Comparison of ENCODE assay signal across 17 cellular contexts in the genomic region with DNA sequence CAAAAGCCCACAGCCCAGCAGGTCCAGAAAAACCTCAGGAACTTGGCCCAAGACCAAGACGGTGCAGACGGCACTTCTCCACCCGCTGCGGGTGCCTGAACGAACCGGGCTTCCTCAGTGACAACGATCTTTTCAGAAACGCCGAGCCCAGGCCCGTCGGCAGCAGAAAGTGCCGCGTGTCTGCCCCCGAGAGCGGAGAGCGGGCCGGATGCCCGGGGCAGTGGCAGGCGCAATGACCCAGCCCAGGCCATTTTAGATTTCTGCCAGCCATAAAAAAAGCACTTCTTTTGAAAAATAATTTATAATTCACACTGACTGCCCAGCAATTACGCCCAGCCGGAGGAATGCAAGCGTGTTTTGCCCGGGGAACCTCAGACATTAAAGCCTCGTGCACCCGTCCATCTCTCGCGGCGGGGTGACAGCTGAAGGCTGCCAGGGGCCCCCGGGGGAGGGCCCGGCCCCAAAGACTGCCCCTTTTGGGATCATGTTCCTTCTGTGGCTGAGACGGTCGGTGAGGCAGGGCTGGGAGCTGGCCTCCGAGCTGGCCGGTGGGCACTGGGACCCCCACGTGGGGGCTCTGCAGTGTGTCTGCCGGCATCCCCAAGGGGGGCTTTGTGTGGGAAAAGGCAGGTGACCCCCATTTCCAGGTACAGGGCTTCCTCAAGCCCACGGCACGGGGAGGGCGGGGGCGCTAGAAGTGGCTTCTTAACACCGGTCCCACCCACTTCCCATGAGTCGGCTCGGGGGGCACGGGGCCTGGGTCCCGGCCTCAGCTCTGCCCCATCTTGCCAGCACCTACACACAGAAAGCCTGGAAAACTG.
A peak's percentile ranks its signal among the peaks of the same experiment; 100 is the strongest.
DNase-seq lines count a peak whose midpoint lies in the region; ATAC-seq, FAIRE-seq and TF ChIP-seq lines count a peak whose summit lies in the region.
"Had no signal": no experiment of that assay in that cellular context is flagged by ENCODE, and none has a peak within 500 bp of the region (broad histone marks: within the 10 kb centered on the region; RNA-seq: fewer than 3 reads in every experiment).

No MANE protein-coding gene starts in this region.

- H3K36me3 ChIP-seq in tibial artery (peaks cover 0 to 6% (median 3%) of the 10 kb centered on the region in 3 donors), small intestine (ENCODE audit: control insufficient read depth in 2 of 2, insufficient read depth in 2 of 2, low read length in 2 of 2) (no peaks in the 10 kb centered on the region)
- H3K36me3 ChIP-seq: ovary, thyroid gland had no signal

- intact Hi-C loops in tibial artery (cut with DNase I; ENCODE audit: low total_unique reads), result no loop called here

- H3K4me3 ChIP-seq in tibial artery (peak overlapping the region; percentile 1 to 39), small intestine (ENCODE audit: low read depth in 1 of 2, low read length in 2 of 2) (no peak overlapping the region)
- H3K4me3 ChIP-seq: ovary, SK-N-MC, thyroid gland had no signal

- peak overlapping the region; percentile 20 for H3K4me3 Mint-ChIP-seq in activated naive CD8-positive, alpha-beta T cell
- no peak overlapping the region for H3K4me3 Mint-ChIP-seq in activated naive CD8-positive, alpha-beta T cell treated with anti-CD3 and anti-CD28 coated beads, Interleukin-2, amount 50 U/mL, for 24 hours
- H3K4me3 Mint-ChIP-seq in mesothelial cell of epicardium, result no peak overlapping the region
- H3K4me3 Mint-ChIP-seq: activated T-helper 1 cell treated with anti-CD3 and anti-CD28 coated beads, Interleukin-12 subunit alpha, Interleukin-12 subunit beta, Interleukin-2, Interleukin-4 antibody, amounts not matched to agents 30 ng/mL and 10 ng/mL and 1 ng/mL, durations not matched to agents 14 hours and 24 hours and 36 hours; CD4-positive, alpha-beta memory T cell had no signal

- ATAC-seq in activated naive CD8-positive, alpha-beta T cell treated with anti-CD3 and anti-CD28 coated beads, Interleukin-2, amount 50 U/mL, for 24 hours, result no peak
- ATAC-seq in HG03460 (IDR thresholded peaks at IDR 0.05; ENCODE audit: unreplicated experiment) (no peak), HG03280 (IDR thresholded peaks at IDR 0.05; ENCODE audit: unreplicated experiment) (no peak)

- no peak overlapping the region for H3K27ac Mint-ChIP-seq in activated naive CD8-positive, alpha-beta T cell
- no peak overlapping the region for H3K27ac Mint-ChIP-seq in activated naive CD8-positive, alpha-beta T cell treated with anti-CD3 and anti-CD28 coated beads, Interleukin-2, amount 50 U/mL, for 24 hours
- H3K27ac Mint-ChIP-seq in mesothelial cell of epicardium, result peak overlapping the region; percentile 96
- H3K27ac Mint-ChIP-seq: activated T-helper 1 cell treated with anti-CD3 and anti-CD28 coated beads, Interleukin-12 subunit alpha, Interleukin-12 subunit beta, Interleukin-2, Interleukin-4 antibody, amounts not matched to agents 30 ng/mL and 10 ng/mL and 1 ng/mL, durations not matched to agents 14 hours and 24 hours and 36 hours; CD4-positive, alpha-beta memory T cell had no signal

- 72 to 90% (median 84%) methylated on average over 45 of the region's 45 CpGs for WGBS in small intestine, 3 donors

- TF ChIP-seq CTCF in mesothelial cell of epicardium (IDR thresholded peaks at IDR 0.05; ENCODE audit: unreplicated experiment) (no peak), tibial artery (IDR thresholded peaks at IDR 0.05) (no peak)

- peaks cover 18% of the 10 kb centered on the region for H3K36me3 Mint-ChIP-seq in activated naive CD8-positive, alpha-beta T cell
- peaks cover 48% of the 10 kb centered on the region for H3K36me3 Mint-ChIP-seq in activated naive CD8-positive, alpha-beta T cell treated with anti-CD3 and anti-CD28 coated beads, Interleukin-2, amount 50 U/mL, for 24 hours (ENCODE audit: low read depth)
- H3K36me3 Mint-ChIP-seq in mesothelial cell of epicardium, result peaks cover 30% of the 10 kb centered on the region

- peak overlapping the region; percentile 71 to 76 for H3K27ac ChIP-seq in tibial artery
- no peak overlapping the region for H3K27ac ChIP-seq in small intestine (ENCODE audit: low read depth in 1 of 2, low read length in 1 of 2)
- H3K27ac ChIP-seq: ovary, SK-N-MC, thyroid gland had no signal

- H3K9me3 ChIP-seq in tibial artery, result no peaks in the 10 kb centered on the region
- no peaks in the 10 kb centered on the region for H3K9me3 ChIP-seq in small intestine (ENCODE audit: control insufficient read depth, low read depth)
- H3K9me3 ChIP-seq: ovary, thyroid gland had no signal

- no peak for FAIRE-seq in small intestine (lab: Jason Lieb, UNC)

- peaks cover 7% of the 10 kb centered on the region for H3K9me3 Mint-ChIP-seq in activated naive CD8-positive, alpha-beta T cell (ENCODE audit: low read depth)
- H3K9me3 Mint-ChIP-seq in activated naive CD8-positive, alpha-beta T cell treated with anti-CD3 and anti-CD28 coated beads, Interleukin-2, amount 50 U/mL, for 24 hours, result peaks cover 19% of the 10 kb centered on the region
- peaks cover 16% of the 10 kb centered on the region for H3K9me3 Mint-ChIP-seq in mesothelial cell of epicardium

- H3K4me1 Mint-ChIP-seq in activated naive CD8-positive, alpha-beta T cell (ENCODE audit: low read depth), result peaks cover 44% of the 10 kb centered on the region
- H3K4me1 Mint-ChIP-seq in activated naive CD8-positive, alpha-beta T cell treated with anti-CD3 and anti-CD28 coated beads, Interleukin-2, amount 50 U/mL, for 24 hours, result peaks cover 46% of the 10 kb centered on the region
- peaks cover 38% of the 10 kb centered on the region for H3K4me1 Mint-ChIP-seq in mesothelial cell of epicardium

- no peak for DNase-seq in activated naive CD8-positive, alpha-beta T cell treated with anti-CD3 and anti-CD28 coated beads, Interleukin-2, amount 50 U/mL, for 24 hours
- peak; percentile 33 for DNase-seq in cerebellar cortex (ENCODE audit: low spot score)
- peak in 1 of 2 experiments; percentile 69 for DNase-seq in mesothelial cell of epicardium (ENCODE audit: low spot score in 2 of 2, unreplicated experiment in 2 of 2)
- DNase-seq in tibial artery, result no peak
- DNase-seq in small intestine, result no peak
- DNase-seq: activated CD4-positive, alpha-beta T cell treated with anti-CD3 and anti-CD28 coated beads, Interleukin-2, amount 50 U/mL, for 48 hours; CD4-positive, alpha-beta memory T cell; mesendoderm; MV-4-11; ovary; stimulated activated CD4-positive, alpha-beta T cell treated with anti-CD3 and anti-CD28 coated beads, Interleukin-1b, Interleukin-23, amount 100 ng/mL, for 48 hours; thyroid gland had no signal

- no peaks in the 10 kb centered on the region for H3K27me3 ChIP-seq in tibial artery
- H3K27me3 ChIP-seq in small intestine (ENCODE audit: control insufficient read depth in 2 of 2, insufficient read depth in 2 of 2, low read length in 2 of 2), result no peaks in the 10 kb centered on the region
- H3K27me3 ChIP-seq: ovary, thyroid gland had no signal

- peaks cover 10 to 63% (median 55%) of the 10 kb centered on the region in 4 donors for H3K4me1 ChIP-seq in tibial artery
- H3K4me1 ChIP-seq in small intestine (ENCODE audit: control insufficient read depth in 2 of 2, insufficient read depth in 1 of 2, low read depth in 1 of 2, low read length in 1 of 2), result no peaks in the 10 kb centered on the region
- H3K4me1 ChIP-seq: thyroid gland had no signal

- no peaks in the 10 kb centered on the region for H3K27me3 Mint-ChIP-seq in activated naive CD8-positive, alpha-beta T cell
- no peaks in the 10 kb centered on the region for H3K27me3 Mint-ChIP-seq in activated naive CD8-positive, alpha-beta T cell treated with anti-CD3 and anti-CD28 coated beads, Interleukin-2, amount 50 U/mL, for 24 hours
- no peaks in the 10 kb centered on the region for H3K27me3 Mint-ChIP-seq in mesothelial cell of epicardium (ENCODE audit: low read depth)
- H3K27me3 Mint-ChIP-seq: CD4-positive, alpha-beta memory T cell had no signal

Comparison
In these comparisons a context has a peak if more than half of its experiments do, and no peak if none do; other contexts are left out.
1. H3K27ac ChIP-seq: peak in tibial artery (2 of 2); none in small intestine (0 of 2).
2. H3K4me3 ChIP-seq: peak in tibial artery (2 of 2); none in small intestine (0 of 2).